ENCODE assay signal across 8 cellular contexts in the genomic region with DNA sequence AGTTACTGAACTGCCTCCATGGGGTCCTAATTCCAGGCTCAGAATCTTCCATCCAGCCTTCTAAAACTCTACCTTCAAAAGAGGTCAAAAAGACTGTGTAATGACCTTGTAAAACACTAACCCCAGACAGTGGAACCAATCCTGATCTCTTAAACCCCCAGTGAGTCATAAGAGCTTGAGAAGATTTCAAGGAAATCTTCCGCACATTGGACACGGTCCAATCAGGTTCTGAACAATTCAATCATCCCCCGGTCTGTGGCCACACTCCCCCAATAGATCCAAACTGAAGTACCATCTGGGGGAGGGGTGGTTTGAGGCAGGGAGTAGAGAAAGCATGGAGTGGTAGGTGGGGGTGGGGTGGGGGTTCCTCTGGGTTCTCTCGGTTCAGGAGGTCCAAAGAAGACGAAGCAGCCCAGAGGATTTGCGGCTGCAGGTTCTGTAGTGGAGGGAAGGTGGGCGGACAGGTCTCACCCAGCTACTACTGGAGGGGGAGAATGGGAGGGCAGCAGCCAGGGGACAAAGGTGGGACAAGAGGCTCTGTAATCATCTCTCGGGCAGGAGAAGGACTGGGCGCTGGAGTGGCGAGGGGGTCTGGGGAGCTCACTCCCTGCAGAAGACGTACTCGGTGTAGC. TPM values are rescaled to one million over a fixed set of nuclear protein-coding genes. Genes with fewer than 3 reads are reported as not detected.
A peak's percentile ranks its signal among the peaks of the same experiment; 100 is the strongest.
DNase-seq lines count a peak whose midpoint lies in the region; ATAC-seq, FAIRE-seq and TF ChIP-seq lines count a peak whose summit lies in the region.

No MANE protein-coding gene starts in this region.

- H3K36me3 ChIP-seq in Peyer's patch, result no peaks in the 10 kb centered on the region
- H3K36me3 ChIP-seq in esophagus (ENCODE audit: control insufficient read depth in 2 of 2, insufficient read depth in 2 of 2, low read length in 1 of 2), result no peaks in the 10 kb centered on the region
- no peaks in the 10 kb centered on the region for H3K36me3 ChIP-seq in parathyroid adenoma (ENCODE audit: control insufficient read depth, insufficient read depth, low read length)

- H2AFZ ChIP-seq in parathyroid adenoma, result peak overlapping the region; percentile 92

- H3K27ac ChIP-seq in Peyer's patch (peak overlapping the region; percentile 71 to 89 (median 83)), esophagus (ENCODE audit: low read depth in 2 of 2, low read length in 1 of 2) (peak overlapping the region; percentile 83 to 88), parathyroid adenoma (peak overlapping the region; percentile 77), foreskin keratinocyte (no peak overlapping the region)

- H3K4me1 ChIP-seq in Peyer's patch (peaks cover 0 to 21% (median 2%) of the 10 kb centered on the region in 4 donors), esophagus (ENCODE audit: control insufficient read depth in 2 of 2, insufficient read depth in 2 of 2, low read length in 1 of 2) (no peaks in the 10 kb centered on the region), parathyroid adenoma (peaks cover 4% of the 10 kb centered on the region), foreskin keratinocyte (peaks cover 21% of the 10 kb centered on the region)

- peak overlapping the region; percentile 86 for H3K4me2 ChIP-seq in parathyroid adenoma (ENCODE audit: low read length)

- TF ChIP-seq CTCF in Peyer's patch (IDR thresholded peaks at IDR 0.05) (no peak), parathyroid adenoma (IDR thresholded peaks at IDR 0.05) (no peak), foreskin keratinocyte (conservative IDR thresholded peaks at IDR 0.05) (no peak)

- WGBS in esophagus, 2 donors, result 5 to 10% methylated on average over 12 of the region's 12 CpGs

- no peak overlapping the region for H3K9ac ChIP-seq in parathyroid adenoma

- no peaks in the 10 kb centered on the region for H3K9me3 ChIP-seq in Peyer's patch
- no peaks in the 10 kb centered on the region for H3K9me3 ChIP-seq in esophagus (ENCODE audit: control insufficient read depth in 2 of 2, insufficient read depth in 1 of 2, low read depth in 1 of 2, low read length in 1 of 2)
- no peaks in the 10 kb centered on the region for H3K9me3 ChIP-seq in parathyroid adenoma (ENCODE audit: control insufficient read depth, low read length)

- FAIRE-seq in GM12891 (lab: Jason Lieb, UNC), result no peak

- TF ChIP-seq POLR2A in Peyer's patch (IDR thresholded peaks at IDR 0.05), result no peak
- no peak for TF ChIP-seq POLR2A in GM12891 (IDR thresholded peaks at IDR 0.05; ENCODE audit: low read depth, low read length)

- H3K27me3 ChIP-seq in Peyer's patch (no peaks in the 10 kb centered on the region), esophagus (ENCODE audit: control insufficient read depth in 1 of 2, insufficient read depth in 2 of 2, low read length in 2 of 2) (no peaks in the 10 kb centered on the region), parathyroid adenoma (ENCODE audit: control insufficient read depth, insufficient read depth, low read length) (no peaks in the 10 kb centered on the region), foreskin keratinocyte (no peaks in the 10 kb centered on the region)

- no peak for ATAC-seq in foreskin keratinocyte

- H3K79me2 ChIP-seq in parathyroid adenoma, result no peaks in the 10 kb centered on the region

- peak overlapping the region; percentile 60 to 74 (median 70) for H3K4me3 ChIP-seq in Peyer's patch
- peak overlapping the region; percentile 69 to 72 for H3K4me3 ChIP-seq in esophagus (ENCODE audit: low read depth in 1 of 2, low read length in 2 of 2)
- peak overlapping the region; percentile 58 for H3K4me3 ChIP-seq in parathyroid adenoma (ENCODE audit: low read depth, low read length)

- peak; percentile 67 for DNase-seq in ELR (ENCODE audit: low read depth)
- no peak for DNase-seq in Peyer's patch
- DNase-seq in GM12891 (ENCODE audit: insufficient read length, low spot score), result no peak
- DNase-seq in OCI-M2 (lab: John Stamatoyannopoulos, UW; ENCODE audit: unreplicated experiment), result no peak
- DNase-seq in foreskin keratinocyte, result no peak
- no peak for DNase-seq in activated gamma-delta T cell (lab: John Stamatoyannopoulos, UW)

TF ChIP-seq in GM12891, 5 proteins besides CTCF, POLR2A, EP300 and RAD21:
- no peak for TF ChIP-seq SPI1 (IDR thresholded peaks at IDR 0.05; ENCODE audit: low read depth, low read length)
- TF ChIP-seq PAX5 (IDR thresholded peaks at IDR 0.05; ENCODE audit: insufficient read depth, low read length, severe bottlenecking), result no peak
- TF ChIP-seq TAF1 (IDR thresholded peaks at IDR 0.05; ENCODE audit: low read depth, low read length), result no peak

RNA-seq across cellular contexts. Expression of gene KCTD12, which starts 1.5 kb away (rescaled TPM):
- total RNA-seq in Peyer's patch (10 to 100 TPM; 11.4 to 47.0 (median 21.3) TPM), foreskin keratinocyte (24.4 and 45.8 TPM in 2 replicates)
- polyA plus RNA-seq in esophagus (1 to 10 TPM; 4.1 to 6.6 TPM), foreskin keratinocyte (6.5 and 14.2 TPM in 2 replicates)
- 3.0 TPM for polyA plus RNA-seq in GM12891 (2012; ENCODE audit: low read depth, missing spikeins)
